ENCODE assay signal across 20 cellular contexts in the genomic region with DNA sequence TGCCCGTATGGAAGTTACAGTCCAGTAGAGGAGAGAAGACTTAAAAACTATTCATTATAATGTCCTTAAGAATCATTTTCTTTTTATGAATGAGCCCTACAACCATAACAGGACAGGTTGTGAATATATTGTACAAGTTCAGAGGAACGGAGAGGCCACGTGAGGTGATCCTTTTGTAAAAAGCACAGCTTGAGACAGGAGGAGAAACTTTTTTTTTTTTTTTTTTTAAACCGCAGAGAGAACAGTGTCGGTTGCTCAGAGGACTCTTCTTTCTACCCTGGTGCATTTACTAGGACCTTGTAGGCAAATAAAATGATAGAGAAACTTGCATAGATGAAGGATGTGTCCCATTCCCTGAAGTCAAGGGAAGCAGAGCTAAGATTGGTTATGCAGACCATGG. TPM values are rescaled to one million over a fixed set of nuclear protein-coding genes. Genes with fewer than 3 reads are reported as not detected.
DNase-seq lines count a peak whose midpoint lies in the region; ATAC-seq and TF ChIP-seq lines count a peak whose summit lies in the region.
"Had no signal": no experiment of that assay in that cellular context is flagged by ENCODE, and none has a peak within 500 bp of the region (broad histone marks: within the 10 kb centered on the region; RNA-seq: fewer than 3 reads in every experiment).

No MANE protein-coding gene starts in this region.

- H3K4me3 Mint-ChIP-seq in activated T-helper 17 cell treated with anti-CD3 and anti-CD28 coated beads, Interleukin-2, amount 50 U/mL, for 72 hours = peak overlapping the region; percentile 34
- peak overlapping the region in 3 of 8 donors; percentile 10 to 23 (median 16) for H3K4me3 Mint-ChIP-seq in naive B cell

- H3K27me3 ChIP-seq in gastroesophageal sphincter = no peaks in the 10 kb centered on the region
- H3K27me3 ChIP-seq: uterus had no signal

- peak in 4 of 6 experiments; percentile 19 to 65 (median 62) for DNase-seq in stimulated activated naive CD4-positive, alpha-beta T cell (lab: John Stamatoyannopoulos, UW)
- no peak for DNase-seq in stimulated activated naive CD4-positive, alpha-beta T cell treated with Interleukin-2 at 50 U/mL for 16 hours (lab: John Stamatoyannopoulos, UW)
- DNase-seq in naive B cell = no peak
- DNase-seq: Calu3, EL, IMR-90, NCI-H1930, NCI-H510A treated with DMSO at 0.1 percent for 48 hours, nucleus accumbens, right cardiac atrium, SHP77, uterus, WERI-Rb-1 had no signal

- H3K36me3 Mint-ChIP-seq in activated T-helper 17 cell treated with anti-CD3 and anti-CD28 coated beads, Interleukin-2, amount 50 U/mL, for 72 hours (ENCODE audit: low read depth) = peaks cover 9% of the 10 kb centered on the region
- H3K36me3 Mint-ChIP-seq in naive B cell = peaks cover 12 to 16% of the 10 kb centered on the region in 2 donors

- ATAC-seq in activated T-helper 17 cell treated with anti-CD3 and anti-CD28 coated beads, Interleukin-2, amount 50 U/mL, for 72 hours (replicated peaks) = peak; percentile 65
- ATAC-seq in naive B cell (ENCODE audit: low read depth in 2 of 2) (no peak), HG03565 (IDR thresholded peaks at IDR 0.05; ENCODE audit: unreplicated experiment) (no peak), HG03439 (IDR thresholded peaks at IDR 0.05; ENCODE audit: unreplicated experiment) (no peak), GM21529 (IDR thresholded peaks at IDR 0.05; ENCODE audit: unreplicated experiment) (no peak), gastroesophageal sphincter (no peak)
- ATAC-seq: esophagus mucosa, right cardiac atrium had no signal

- H3K4me1 ChIP-seq in gastroesophageal sphincter = peaks cover 0 to 73% (median 17%) of the 10 kb centered on the region in 3 donors

- TF ChIP-seq EP300 in gastroesophageal sphincter (IDR thresholded peaks at IDR 0.05) = no peak

- H3K4me3 ChIP-seq in gastroesophageal sphincter = no peak overlapping the region
- H3K4me3 ChIP-seq: uterus had no signal

- WGBS in gastroesophageal sphincter (ENCODE audit: low coverage in 1 of 2), 2 donors = 56 to 64% methylated on average over 5 of the region's 5 CpGs

- no peaks in the 10 kb centered on the region for H3K27me3 Mint-ChIP-seq in activated T-helper 17 cell treated with anti-CD3 and anti-CD28 coated beads, Interleukin-2, amount 50 U/mL, for 72 hours
- H3K27me3 Mint-ChIP-seq in naive B cell = no peaks in the 10 kb centered on the region

- no peak for TF ChIP-seq POLR2A in gastroesophageal sphincter (IDR thresholded peaks at IDR 0.05)

- peaks cover 8% of the 10 kb centered on the region for H3K9me3 Mint-ChIP-seq in activated T-helper 17 cell treated with anti-CD3 and anti-CD28 coated beads, Interleukin-2, amount 50 U/mL, for 72 hours
- H3K9me3 Mint-ChIP-seq in naive B cell = peaks cover 0 to 27% (median 8%) of the 10 kb centered on the region in 7 donors

- no peak overlapping the region for H3K27ac ChIP-seq in gastroesophageal sphincter
- H3K27ac ChIP-seq: HL-60, uterus, WERI-Rb-1 had no signal

- no peak overlapping the region for H3K27ac Mint-ChIP-seq in activated T-helper 17 cell treated with anti-CD3 and anti-CD28 coated beads, Interleukin-2, amount 50 U/mL, for 72 hours
- peak overlapping the region in 5 of 6 donors; percentile 28 to 79 (median 46) for H3K27ac Mint-ChIP-seq in naive B cell

- peaks cover 41% of the 10 kb centered on the region for H3K4me1 Mint-ChIP-seq in activated T-helper 17 cell treated with anti-CD3 and anti-CD28 coated beads, Interleukin-2, amount 50 U/mL, for 72 hours
- peaks cover 50 to 76% (median 69%) of the 10 kb centered on the region in 3 donors for H3K4me1 Mint-ChIP-seq in naive B cell

- H3K9me3 ChIP-seq in gastroesophageal sphincter = peaks cover 0 to 11% (median 0%) of the 10 kb centered on the region in 3 donors

- no peak for TF ChIP-seq CTCF in gastroesophageal sphincter (IDR thresholded peaks at IDR 0.05)

- H3K36me3 ChIP-seq in gastroesophageal sphincter = no peaks in the 10 kb centered on the region
- H3K36me3 ChIP-seq: uterus had no signal

RNA-seq across cellular contexts. Expression of gene DYRK1A, which starts 32.1 kb away (rescaled TPM):
- total RNA-seq in activated T-helper 17 cell treated with anti-CD3 and anti-CD28 coated beads, Interleukin-2, amount 50 U/mL, for 72 hours = 10 to 100 TPM; 55.6 to 59.9 TPM
- polyA plus RNA-seq in naive B cell (ENCODE audit: low read depth in 6 of 6) = 10 to 100 TPM in 3 of 6 donors, 1 to 10 TPM in 3; 5.9 to 14.3 (median 10.2) TPM
- total RNA-seq in gastroesophageal sphincter = 100 to 1,000 TPM in 1 of 4 donors, 10 to 100 TPM in 3; 85.1 to 102 (median 94.0) TPM

Comparison
In these comparisons a context has a peak if more than half of its experiments do, and no peak if none do; other contexts are left out.
1. DNase-seq: peak in stimulated activated naive CD4-positive, alpha-beta T cell (4 of 6); none in stimulated activated naive CD4-positive, alpha-beta T cell treated with Interleukin-2 at 50 U/mL for 16 hours (single experiment) and naive B cell (single experiment).